ENCODE assay signal across 1 cellular context in genomic region chr21:31262728-31263127, GRCh38.
TF ChIP-seq lines count a peak whose summit lies in the region.

No MANE protein-coding gene starts in this region.

TF ChIP-seq in liver, 16 proteins besides CTCF, POLR2A, EP300 and RAD21 (continued from another document):
- no peak for TF ChIP-seq REST (IDR thresholded peaks at IDR 0.05)
TF ChIP-seq in liver: peak in this region for 1.
